In the genomic region with DNA sequence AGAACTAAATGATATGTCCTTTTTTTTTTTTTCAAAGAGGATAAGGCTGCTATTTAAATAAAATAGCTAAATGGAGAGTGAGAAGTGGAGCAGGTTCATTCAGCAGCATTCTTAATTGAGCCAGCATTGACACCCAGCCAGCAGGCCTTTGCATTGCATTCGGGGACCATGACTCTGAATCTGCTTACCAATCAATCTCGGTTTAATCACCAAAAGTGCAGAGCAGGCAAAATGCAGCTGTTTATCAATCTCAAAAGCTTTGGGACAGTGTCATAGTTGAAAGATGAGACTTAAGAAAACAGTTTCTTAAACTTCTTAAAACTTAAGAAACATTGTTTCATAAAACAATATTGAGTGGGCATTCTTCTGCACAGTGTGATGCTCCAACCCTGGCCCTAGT, we compare ENCODE assay signal across 27 cellular contexts.
"Had no signal": no experiment of that assay in that cellular context is flagged by ENCODE, and none has a peak within 500 bp of the region (broad histone marks: within the 10 kb centered on the region; RNA-seq: fewer than 3 reads in every experiment).

No MANE protein-coding gene starts in this region.

- H3K9ac ChIP-seq: SK-N-SH had no signal

- H3K9me3 ChIP-seq: MG63, SJSA1, SK-N-SH had no signal

- ATAC-seq: Panc1 had no signal

- H3K4me3 ChIP-seq: MG63, PC-9, SJSA1 had no signal

- H2AFZ ChIP-seq: PC-9 had no signal

- H3K27ac ChIP-seq: PC-9, SJSA1 had no signal

- DNase-seq: Kasumi-1, MG63, MV-4-11, NCI-H1092, NCI-H1105, NCI-H1417 treated with DMSO at 0.1 percent for 48 hours, NCI-H1436 treated with DMSO at 0.1 percent for 48 hours, NCI-H1694 treated with DMSO at 0.1 percent for 48 hours, NCI-H187 treated with DMSO at 0.1 percent for 48 hours, NCI-H2029, NCI-H2081, NCI-H2171 treated with DMSO at 0.1 percent for 48 hours, NCI-H345, NCI-H446, NCI-H510A treated with DMSO at 0.1 percent for 48 hours, NCI-H524 treated with DMSO at 0.1 percent for 48 hours, NCI-H526 treated with DMSO at 0.1 percent for 48 hours, NCI-H774, PC-9, Right ventricle myocardium superior, SHP77 treated with DMSO at 0.1 percent for 48 hours, SK-N-SH, SW 1271, T-helper 1 cell had no signal

- H3K4me2 ChIP-seq: PC-9, SK-N-SH had no signal

- H3K36me3 ChIP-seq: MG63 had no signal

- FAIRE-seq: RCC 7860 had no signal

- H3K27me3 ChIP-seq: MG63, SJSA1 had no signal

- H3K4me1 ChIP-seq: SJSA1 had no signal
